9 cellular contexts compared by ENCODE assay signal in genomic region chr10:77638766-77639101, GRCh38. TPM values are rescaled to one million over a fixed set of nuclear protein-coding genes. Genes with fewer than 3 reads are reported as not detected.
DNase-seq lines count a peak whose midpoint lies in the region; ATAC-seq and TF ChIP-seq lines count a peak whose summit lies in the region.
"Had no signal": no experiment of that assay in that cellular context is flagged by ENCODE, and none has a peak within 500 bp of the region (broad histone marks: within the 10 kb centered on the region; RNA-seq: fewer than 3 reads in every experiment).

No MANE protein-coding gene starts in this region.

- no peaks in the 10 kb centered on the region for H3K9me3 Mint-ChIP-seq in endodermal cell
- H3K9me3 Mint-ChIP-seq in osteocyte (ENCODE audit: unreplicated experiment) = no peaks in the 10 kb centered on the region

- ATAC-seq in GM18867 (IDR thresholded peaks at IDR 0.05; ENCODE audit: unreplicated experiment) (no peak), GM19455 (IDR thresholded peaks at IDR 0.05; ENCODE audit: unreplicated experiment) (no peak)

- no peak overlapping the region for H3K27ac ChIP-seq in endodermal cell (ENCODE audit: low read depth, low read length)

- no peaks in the 10 kb centered on the region for H3K36me3 ChIP-seq in BE2C
- no peaks in the 10 kb centered on the region for H3K36me3 ChIP-seq in endodermal cell (ENCODE audit: control insufficient read depth, insufficient read depth, low read length)

- H3K4me1 Mint-ChIP-seq in endodermal cell (peaks cover 9% of the 10 kb centered on the region), osteocyte (ENCODE audit: unreplicated experiment) (peaks cover 54% of the 10 kb centered on the region)

- TF ChIP-seq CTCF in BE2C (IDR thresholded peaks at IDR 0.05; ENCODE audit: low read depth, low read length) (no peak), endodermal cell (conservative IDR thresholded peaks at IDR 0.05) (no peak), osteocyte (IDR thresholded peaks at IDR 0.05) (no peak)

- WGBS in endodermal cell (ENCODE audit: insufficient coverage in 1 of 2, insufficient read length in 1 of 2), 2 experiments = 21 to 25% methylated on average over 1 to 9 of the region's 9 CpGs

- H3K36me3 Mint-ChIP-seq in endodermal cell (ENCODE audit: low read depth) (no peaks in the 10 kb centered on the region), osteocyte (ENCODE audit: unreplicated experiment) (no peaks in the 10 kb centered on the region)

- H3K9me3 ChIP-seq in BE2C (no peaks in the 10 kb centered on the region), endodermal cell (ENCODE audit: control insufficient read depth, low read length) (no peaks in the 10 kb centered on the region)

- H3K9ac ChIP-seq in endodermal cell (ENCODE audit: extremely low read depth, low read length, poor library complexity, severe bottlenecking) = no peak overlapping the region

- H3K27ac Mint-ChIP-seq in endodermal cell (no peak overlapping the region), osteocyte (ENCODE audit: unreplicated experiment) (peak overlapping the region; percentile 4)

- H3K4me3 Mint-ChIP-seq in endodermal cell (peak overlapping the region; percentile 70), osteocyte (ENCODE audit: unreplicated experiment) (peak overlapping the region; percentile 69)

- H3K27me3 ChIP-seq in BE2C (peaks cover 34% of the 10 kb centered on the region), endodermal cell (ENCODE audit: control insufficient read depth, insufficient read depth, low read length, poor library complexity, severe bottlenecking) (peaks cover 75% of the 10 kb centered on the region)

- H3K4me3 ChIP-seq in BE2C (ENCODE audit: low read depth, low read length) (peak overlapping the region; percentile 51), endodermal cell (ENCODE audit: low read length) (peak overlapping the region; percentile 53)

- DNase-seq in BE2C = no peak
- peak; percentile 64 for DNase-seq in NCI-H146 (lab: John Stamatoyannopoulos, UW)
- no peak for DNase-seq in endodermal cell
- no peak for DNase-seq in osteocyte (ENCODE audit: extremely low spot score, unreplicated experiment)
- no peak for DNase-seq in AG20443 (ENCODE audit: low spot score)
- DNase-seq in stimulated activated CD4-positive, alpha-beta T cell treated with anti-CD3 and anti-CD28 coated beads, Interleukin-4, amount 100 ng/mL, for 24 hours = no peak
- DNase-seq: stimulated activated CD4-positive, alpha-beta T cell treated with anti-CD3 and anti-CD28 coated beads, Interleukin-12 subunit alpha, Interleukin-12 subunit beta, amount 100 ng/mL, for 4 hours had no signal

- H3K27me3 Mint-ChIP-seq in endodermal cell (ENCODE audit: insufficient read depth) (peaks cover 74% of the 10 kb centered on the region), osteocyte (ENCODE audit: unreplicated experiment) (no peaks in the 10 kb centered on the region)

- H3K4me1 ChIP-seq in BE2C (no peaks in the 10 kb centered on the region; the same call in 1 of the 2 replicates), endodermal cell (ENCODE audit: control insufficient read depth, insufficient read depth, low read length) (no peaks in the 10 kb centered on the region)

RNA-seq across cellular contexts. Expression of gene KCNMA1, which starts 1.1 kb away (rescaled TPM):
- 24.7 TPM for polyA plus RNA-seq in BE2C (2012; ENCODE audit: insufficient read depth, insufficient read length, low read depth)
- total RNA-seq in endodermal cell (1 to 10 TPM in 1 of 2 donors, under 1 TPM in 1; 0.55 to 1.3 TPM), osteocyte (95.5 and 98.1 TPM in 2 replicates)
- 2.7 TPM for polyA plus RNA-seq in endodermal cell (2013, experiment 1 of 2)
- polyA plus RNA-seq in endodermal cell (2013, experiment 2 of 2) = 1.7 TPM

Comparison
In these comparisons a context has a peak if more than half of its experiments do, and no peak if none do; other contexts are left out.
1. RNA of gene KCNMA1, which starts 1.1 kb away (total RNA-seq): 95.5 to 98.1 TPM in osteocyte; 0.55 to 1.3 TPM in endodermal cell; every median in the first group is over 10 times any median in the second.